In genomic region chr3:47008851-47009224, GRCh38 we compare ENCODE assay signal across 9 cellular contexts. TPM values are rescaled to one million over a fixed set of nuclear protein-coding genes. Genes with fewer than 3 reads are reported as not detected.
DNase-seq lines count a peak whose midpoint lies in the region; ATAC-seq, FAIRE-seq and TF ChIP-seq lines count a peak whose summit lies in the region.
"Had no signal": no experiment of that assay in that cellular context is flagged by ENCODE, and none has a peak within 500 bp of the region (broad histone marks: within the 10 kb centered on the region; RNA-seq: fewer than 3 reads in every experiment).

No MANE protein-coding gene starts in this region.

- H3K4me1 Mint-ChIP-seq in GM23338: peaks cover 10% of the 10 kb centered on the region; the same call in 2 of the 3 replicates
- H3K4me1 Mint-ChIP-seq in astrocyte (ENCODE audit: low read depth, unreplicated experiment): peaks cover 4% of the 10 kb centered on the region

- H3F3A ChIP-seq in GM23338 (replicated peaks; ENCODE audit: low read depth): peaks cover 10% of the 10 kb centered on the region; the same call in 1 of the 2 replicates

- H3K9me2 ChIP-seq in GM23338 (ENCODE audit: insufficient read depth): peaks cover 9% of the 10 kb centered on the region; the same call in 1 of the 2 replicates

- H3K27ac Mint-ChIP-seq in GM23338 (no peak overlapping the region), astrocyte (ENCODE audit: unreplicated experiment) (no peak overlapping the region)
- H3K27ac Mint-ChIP-seq: activated CD4-positive, alpha-beta memory T cell treated with anti-CD3 and anti-CD28 coated beads for 36 hours had no signal

- H2AFZ ChIP-seq in GM23338 (no peak overlapping the region), astrocyte (ENCODE audit: low read depth, low read length) (peak overlapping the region; percentile 79)

- no peak for DNase-seq in GM23338 (ENCODE audit: low spot score)
- DNase-seq in astrocyte (ENCODE audit: low read depth): no peak
- no peak for DNase-seq in putamen (ENCODE audit: low spot score)
- no peak for DNase-seq in epidermal melanocyte (ENCODE audit: insufficient read length, low spot score)

- H4K20me1 ChIP-seq in GM23338 (replicated peaks; ENCODE audit: insufficient read depth): no peaks in the 10 kb centered on the region; the same call in 1 of the 2 replicates
- H4K20me1 ChIP-seq in astrocyte (ENCODE audit: insufficient read depth, low read length): no peaks in the 10 kb centered on the region

- no peaks in the 10 kb centered on the region for H3K9me3 ChIP-seq in astrocyte (ENCODE audit: insufficient read depth, low read depth, low read length)
- H3K9me3 ChIP-seq in iPS-18a (ENCODE audit: control insufficient read depth, low read depth, low read length): no peaks in the 10 kb centered on the region
- H3K9me3 ChIP-seq in skeletal muscle tissue (ENCODE audit: control insufficient read depth in 3 of 3, low read length in 3 of 3): no peaks in the 10 kb centered on the region

- H3K4me3 Mint-ChIP-seq in GM23338 (peak overlapping the region; percentile 69), astrocyte (ENCODE audit: unreplicated experiment) (no peak overlapping the region)
- H3K4me3 Mint-ChIP-seq: activated CD4-positive, alpha-beta memory T cell treated with anti-CD3 and anti-CD28 coated beads for 36 hours had no signal

- H3K4me1 ChIP-seq in GM23338 (ENCODE audit: insufficient read depth) (no peaks in the 10 kb centered on the region), astrocyte (ENCODE audit: insufficient read depth, low read length) (peaks cover 10% of the 10 kb centered on the region), iPS-18a (ENCODE audit: control insufficient read depth, low read depth, low read length) (peaks cover 11% of the 10 kb centered on the region), skeletal muscle tissue (ENCODE audit: control insufficient read depth in 3 of 3, insufficient read depth in 3 of 3, low read length in 3 of 3) (peaks cover 11 to 19% (median 19%) of the 10 kb centered on the region in 3 donors)

- H3K27me3 ChIP-seq in GM23338 (ENCODE audit: insufficient read depth) (no peaks in the 10 kb centered on the region), astrocyte (ENCODE audit: insufficient read depth, low read length) (no peaks in the 10 kb centered on the region), iPS-18a (ENCODE audit: control insufficient read depth, insufficient read depth, low read length) (no peaks in the 10 kb centered on the region), skeletal muscle tissue (ENCODE audit: control insufficient read depth in 3 of 3, insufficient read depth in 3 of 3, low read length in 3 of 3) (no peaks in the 10 kb centered on the region)

- H3K27me3 Mint-ChIP-seq in GM23338 (ENCODE audit: insufficient read depth, low read depth, poor library complexity): peaks cover 11% of the 10 kb centered on the region
- peaks cover 1% of the 10 kb centered on the region for H3K27me3 Mint-ChIP-seq in astrocyte (ENCODE audit: low read depth, unreplicated experiment)
- H3K27me3 Mint-ChIP-seq: activated CD4-positive, alpha-beta memory T cell treated with anti-CD3 and anti-CD28 coated beads for 36 hours had no signal

- H3K9ac ChIP-seq in astrocyte (ENCODE audit: low read length): peak overlapping the region; percentile 85
- H3K9ac ChIP-seq in iPS-18a (ENCODE audit: low read length): peak overlapping the region; percentile 89
- peak overlapping the region in 2 of 3 donors; percentile 50 to 87 for H3K9ac ChIP-seq in skeletal muscle tissue (ENCODE audit: low read depth in 1 of 3, low read length in 3 of 3)

- no peak for FAIRE-seq in astrocyte (lab: Jason Lieb, UNC)

- H3K9me3 Mint-ChIP-seq in GM23338 (no peaks in the 10 kb centered on the region), astrocyte (ENCODE audit: unreplicated experiment) (no peaks in the 10 kb centered on the region)
- H3K9me3 Mint-ChIP-seq: activated CD4-positive, alpha-beta memory T cell treated with anti-CD3 and anti-CD28 coated beads for 36 hours had no signal

- H3K4me2 ChIP-seq in GM23338: peak overlapping the region; percentile 94
- peak overlapping the region; percentile 87 for H3K4me2 ChIP-seq in astrocyte (ENCODE audit: low read length)

- H3K36me3 Mint-ChIP-seq in GM23338 (ENCODE audit: low read depth) (peaks cover 17% of the 10 kb centered on the region), astrocyte (ENCODE audit: low read depth, unreplicated experiment) (peaks cover 12% of the 10 kb centered on the region)

- no peak overlapping the region for H3K27ac ChIP-seq in GM23338 (ENCODE audit: low read depth)
- H3K27ac ChIP-seq in astrocyte (ENCODE audit: low read depth, low read length): no peak overlapping the region
- H3K27ac ChIP-seq in iPS-18a (ENCODE audit: low read length): no peak overlapping the region
- peak overlapping the region; percentile 83 for H3K27ac ChIP-seq in skeletal muscle tissue (ENCODE audit: low read depth, low read length)

- TF ChIP-seq CTCF in GM23338 (conservative IDR thresholded peaks at IDR 0.05; ENCODE audit: low read depth in 2 of 2) (no peak), astrocyte (IDR thresholded peaks at IDR 0.05; ENCODE audit: insufficient read depth, low read depth, low read length) (no peak)

- H3K79me2 ChIP-seq in GM23338 (replicated peaks; ENCODE audit: insufficient read depth) (no peaks in the 10 kb centered on the region), astrocyte (ENCODE audit: insufficient read depth, low read length) (no peaks in the 10 kb centered on the region)

- no peak; the same call in 2 of the 3 replicates for ATAC-seq in GM23338
- ATAC-seq in GM18907 (IDR thresholded peaks at IDR 0.05; ENCODE audit: unreplicated experiment): no peak
- ATAC-seq in GM18909 (IDR thresholded peaks at IDR 0.05; ENCODE audit: poor library complexity, unreplicated experiment): no peak

- H3K4me3 ChIP-seq in GM23338 (peak overlapping the region; percentile 72), astrocyte (ENCODE audit: insufficient read depth, low read depth, low read length) (peak overlapping the region; percentile 64), iPS-18a (ENCODE audit: low read length) (peak overlapping the region; percentile 74), skeletal muscle tissue (ENCODE audit: low read length in 3 of 3) (peak overlapping the region; percentile 38 to 86 (median 61))

- H3K36me3 ChIP-seq in GM23338 (ENCODE audit: insufficient read depth) (no peaks in the 10 kb centered on the region; the same call in 1 of the 2 replicates), astrocyte (ENCODE audit: insufficient read depth, low read length) (peaks cover 4% of the 10 kb centered on the region), iPS-18a (ENCODE audit: control insufficient read depth, low read depth, low read length) (peaks cover 5% of the 10 kb centered on the region), skeletal muscle tissue (ENCODE audit: control insufficient read depth in 3 of 3, insufficient read depth in 3 of 3, low read length in 3 of 3) (peaks cover 13 to 18% (median 15%) of the 10 kb centered on the region in 3 donors)

TF ChIP-seq in GM23338, 12 proteins besides CTCF, POLR2A, EP300 and RAD21 (continues in another document):
- TF ChIP-seq REST (IDR thresholded peaks at IDR 0.05; ENCODE audit: unreplicated experiment) (no peak), ETS1 (IDR thresholded peaks at IDR 0.05) (no peak), NANOG (IDR thresholded peaks at IDR 0.05; ENCODE audit: borderline replicate concordance) (no peak), EZH2 (IDR thresholded peaks at IDR 0.05; ENCODE audit: low read depth, unreplicated experiment) (no peak), POLR2AphosphoS5 (IDR thresholded peaks at IDR 0.05; ENCODE audit: low read depth) (no peak), JUNB (IDR thresholded peaks at IDR 0.05; ENCODE audit: unreplicated experiment) (no peak), EZH2phosphoT487 (IDR thresholded peaks at IDR 0.05; ENCODE audit: unreplicated experiment) (no peak), STAT1 (IDR thresholded peaks at IDR 0.05; ENCODE audit: unreplicated experiment) (no peak)

RNA-seq across cellular contexts. Expression of gene NBEAL2, which starts 29.4 kb away (rescaled TPM):
- total RNA-seq in GM23338 (2014; rRNA removed; shearing (Covaris generic)): 66.1 and 79.9 TPM in 2 replicates
- polyA plus RNA-seq in GM23338 (2016; fragmentation: Nextera tagmentation; extraction: Ambion mirVana): 13.5 and 14.0 TPM in 2 replicates
- total RNA-seq in astrocyte (11.4 and 14.8 TPM in 2 replicates), skeletal muscle tissue (5.2 TPM)

RNA-seq across cellular contexts. Expression of gene CCDC12, which starts 32.3 kb away (rescaled TPM):
- 35.1 and 42.9 TPM in 2 replicates for total RNA-seq in GM23338 (2014; rRNA removed; shearing (Covaris generic))
- 133 and 136 TPM in 2 replicates for polyA plus RNA-seq in GM23338 (2016; fragmentation: Nextera tagmentation; extraction: Ambion mirVana)
- 26.2 and 29.0 TPM in 2 replicates for total RNA-seq in astrocyte
- total RNA-seq in skeletal muscle tissue: 27.1 TPM
